8 cellular contexts compared by ENCODE assay signal in genomic region chr7:4958477-4959301, GRCh38.
DNase-seq lines count a peak whose midpoint lies in the region; ATAC-seq lines count a peak whose summit lies in the region.

TSS of gene MMD2 (minus strand) at chr7:4959187. CDS start at chr7:4959017, 170 bp downstream.

- H3K4me1 ChIP-seq in iPS-18a (ENCODE audit: control insufficient read depth, low read depth, low read length) = peaks cover 5% of the 10 kb centered on the region

- peaks cover 30% of the 10 kb centered on the region for H3K27me3 ChIP-seq in iPS-18a (ENCODE audit: control insufficient read depth, insufficient read depth, low read length)

- H3K9me3 Mint-ChIP-seq in stimulated activated effector memory CD8-positive, alpha-beta T cell treated with anti-CD3 and anti-CD28 coated beads, Interleukin-12 subunit alpha, Interleukin-12 subunit beta, amount 100 ng/mL, for 72 hours = no peaks in the 10 kb centered on the region

- H3K4me1 Mint-ChIP-seq in stimulated activated effector memory CD8-positive, alpha-beta T cell treated with anti-CD3 and anti-CD28 coated beads, Interleukin-12 subunit alpha, Interleukin-12 subunit beta, amount 100 ng/mL, for 72 hours = peaks cover 6% of the 10 kb centered on the region

- H3K4me3 Mint-ChIP-seq in stimulated activated effector memory CD8-positive, alpha-beta T cell treated with anti-CD3 and anti-CD28 coated beads, Interleukin-12 subunit alpha, Interleukin-12 subunit beta, amount 100 ng/mL, for 72 hours = peak within 1 kb of the TSS; percentile 54

- no peak within 1 kb of the TSS for H3K27ac Mint-ChIP-seq in stimulated activated effector memory CD8-positive, alpha-beta T cell treated with anti-CD3 and anti-CD28 coated beads, Interleukin-12 subunit alpha, Interleukin-12 subunit beta, amount 100 ng/mL, for 72 hours

- DNase-seq in NCI-H748 (lab: John Stamatoyannopoulos, UW; ENCODE audit: unreplicated experiment) = peak; percentile 57
- DNase-seq in NCI-H748 treated with DMSO at 0.1 percent for 48 hours (lab: John Stamatoyannopoulos, UW) = no peak
- no peak for DNase-seq in SK-N-MC (ENCODE audit: low read depth, low spot score)
- no peak for DNase-seq in stimulated activated effector memory CD8-positive, alpha-beta T cell treated with anti-CD3 and anti-CD28 coated beads, Interleukin-12 subunit alpha, Interleukin-12 subunit beta, amount 100 ng/mL, for 72 hours (ENCODE audit: low spot score in 2 of 2)
- DNase-seq in COLO829 (ENCODE audit: low spot score) = no peak
- no peak for DNase-seq in SIG-M5 (lab: John Stamatoyannopoulos, UW)

- H3K9me3 ChIP-seq in SK-N-MC (ENCODE audit: low read depth, low read length) = no peaks in the 10 kb centered on the region
- no peaks in the 10 kb centered on the region for H3K9me3 ChIP-seq in iPS-18a (ENCODE audit: control insufficient read depth, low read depth, low read length)

- no peak within 1 kb of the TSS for H3K27ac ChIP-seq in SK-N-MC
- no peak within 1 kb of the TSS for H3K27ac ChIP-seq in iPS-18a (ENCODE audit: low read length)

- peak within 1 kb of the TSS; percentile 56 for H3K4me3 ChIP-seq in SK-N-MC
- peak within 1 kb of the TSS; percentile 59 for H3K4me3 ChIP-seq in iPS-18a (ENCODE audit: low read length)

- H3K36me3 Mint-ChIP-seq in stimulated activated effector memory CD8-positive, alpha-beta T cell treated with anti-CD3 and anti-CD28 coated beads, Interleukin-12 subunit alpha, Interleukin-12 subunit beta, amount 100 ng/mL, for 72 hours = no peaks in the 10 kb centered on the region

- no peak within 1 kb of the TSS for H3K9ac ChIP-seq in SK-N-MC (ENCODE audit: insufficient read length)
- no peak within 1 kb of the TSS for H3K9ac ChIP-seq in iPS-18a (ENCODE audit: low read length)

- ATAC-seq in stimulated activated effector memory CD8-positive, alpha-beta T cell treated with anti-CD3 and anti-CD28 coated beads, Interleukin-12 subunit alpha, Interleukin-12 subunit beta, amount 100 ng/mL, for 72 hours = no peak
- ATAC-seq in GM21528 (IDR thresholded peaks at IDR 0.05; ENCODE audit: low FRiP score, unreplicated experiment) = no peak

- H3K36me3 ChIP-seq in SK-N-MC (ENCODE audit: insufficient read depth, low read length) (no peaks in the 10 kb centered on the region), iPS-18a (ENCODE audit: control insufficient read depth, low read depth, low read length) (no peaks in the 10 kb centered on the region)
